ENCODE assay signal across 36 cellular contexts in genomic region chr7:24536670-24537069, GRCh38.
"Had no signal": no experiment of that assay in that cellular context is flagged by ENCODE, and none has a peak within 500 bp of the region (broad histone marks: within the 10 kb centered on the region; RNA-seq: fewer than 3 reads in every experiment).

No MANE protein-coding gene starts in this region.

- H3K27me3 Mint-ChIP-seq: activated B cell treated with CpG ODN at 0.5 μM for 24 hours; activated CD8-positive, alpha-beta T cell treated with anti-CD3 and anti-CD28 coated beads for 36 hours; activated naive CD4-positive, alpha-beta T cell treated with anti-CD3 and anti-CD28 coated beads, Interleukin-2, amount 50 U/mL, for 24 hours; activated naive CD8-positive, alpha-beta T cell; activated naive CD8-positive, alpha-beta T cell treated with anti-CD3 and anti-CD28 coated beads, Interleukin-2, amount 10 ng/mL, durations not matched to agents 7 days and 5 days; activated naive CD8-positive, alpha-beta T cell treated with anti-CD3 and anti-CD28 coated beads, Interleukin-2, amount 50 U/mL, for 24 hours; central memory CD8-positive, alpha-beta T cell had no signal

- H3K4me1 Mint-ChIP-seq: activated B cell treated with CpG ODN at 0.5 μM for 24 hours; activated CD4-positive, alpha-beta T cell treated with anti-CD3 and anti-CD28 coated beads, Interleukin-2, amount 10 ng/mL, durations not matched to agents 24 days and 14 days; activated naive CD4-positive, alpha-beta T cell treated with anti-CD3 and anti-CD28 coated beads, Interleukin-2, amount 10 ng/mL, durations not matched to agents 7 days and 5 days; activated naive CD4-positive, alpha-beta T cell treated with anti-CD3 and anti-CD28 coated beads, Interleukin-2, amount 50 U/mL, for 24 hours; activated naive CD8-positive, alpha-beta T cell treated with anti-CD3 and anti-CD28 coated beads, Interleukin-2, amount 10 ng/mL, durations not matched to agents 7 days and 5 days; activated naive CD8-positive, alpha-beta T cell treated with anti-CD3 and anti-CD28 coated beads, Interleukin-2, amount 50 U/mL, for 24 hours; brain; central memory CD8-positive, alpha-beta T cell had no signal

- H3K9me3 ChIP-seq: ascending aorta had no signal

- H3K27me3 ChIP-seq: ascending aorta, cardiac muscle cell had no signal

- H3K36me3 ChIP-seq: ascending aorta, cardiac muscle cell had no signal

- H3K4me3 Mint-ChIP-seq: activated B cell treated with CpG ODN at 0.5 μM for 24 hours; activated CD4-positive, alpha-beta memory T cell treated with anti-CD3 and anti-CD28 coated beads for 36 hours; activated CD4-positive, alpha-beta T cell treated with anti-CD3 and anti-CD28 coated beads, Interleukin-2, amount 10 ng/mL, durations not matched to agents 24 days and 14 days; activated CD8-positive, alpha-beta T cell treated with anti-CD3 and anti-CD28 coated beads for 36 hours; activated naive CD4-positive, alpha-beta T cell treated with anti-CD3 and anti-CD28 coated beads, Interleukin-2, amount 10 ng/mL, durations not matched to agents 7 days and 5 days; activated naive CD4-positive, alpha-beta T cell treated with anti-CD3 and anti-CD28 coated beads, Interleukin-2, amount 50 U/mL, for 24 hours; activated naive CD8-positive, alpha-beta T cell; activated naive CD8-positive, alpha-beta T cell treated with anti-CD3 and anti-CD28 coated beads, Interleukin-2, amount 10 ng/mL, durations not matched to agents 7 days and 5 days; activated naive CD8-positive, alpha-beta T cell treated with anti-CD3 and anti-CD28 coated beads, Interleukin-2, amount 50 U/mL, for 24 hours; activated T-cell treated with anti-CD3 and anti-CD28 coated beads, Interleukin-2, amount 50 U/mL, for 24 hours; brain; central memory CD8-positive, alpha-beta T cell; T-helper 1 cell treated with Interleukin-12 subunit alpha and Interleukin-12 subunit beta and Interleukin-4 antibody, amounts not matched to agents 30 μg/mL and 1 μg/mL, for 36 hours; T-helper 2 cell treated with Interferon-gamma antibody and Interleukin-4, amounts not matched to agents 5 μg/mL and 100 μg/mL, for 36 hours had no signal

- FAIRE-seq: bronchial epithelial cell, TTC549 had no signal

- H3K27ac ChIP-seq: ascending aorta, cardiac muscle cell, VCaP had no signal

- H3K9me3 Mint-ChIP-seq: activated B cell treated with CpG ODN at 0.5 μM for 24 hours; activated CD4-positive, alpha-beta memory T cell treated with anti-CD3 and anti-CD28 coated beads for 36 hours; activated CD8-positive, alpha-beta T cell treated with anti-CD3 and anti-CD28 coated beads for 36 hours; activated naive CD4-positive, alpha-beta T cell treated with anti-CD3 and anti-CD28 coated beads, Interleukin-2, amount 10 ng/mL, durations not matched to agents 7 days and 5 days; activated naive CD4-positive, alpha-beta T cell treated with anti-CD3 and anti-CD28 coated beads, Interleukin-2, amount 50 U/mL, for 24 hours; activated naive CD8-positive, alpha-beta T cell treated with anti-CD3 and anti-CD28 coated beads, Interleukin-2, amount 10 ng/mL, durations not matched to agents 7 days and 5 days; activated naive CD8-positive, alpha-beta T cell treated with anti-CD3 and anti-CD28 coated beads, Interleukin-2, amount 50 U/mL, for 24 hours; activated T-cell treated with anti-CD3 and anti-CD28 coated beads, Interleukin-2, amount 50 U/mL, for 24 hours; activated T-helper 2 cell treated with anti-CD3 and anti-CD28 coated beads, Interferon-gamma antibody, Interleukin-2, Interleukin-4, amounts not matched to agents 10 μg/mL and 5 μg/mL and 100 μg/mL, durations not matched to agents 14 hours and 24 hours and 36 hours; brain; central memory CD8-positive, alpha-beta T cell; T-helper 1 cell treated with Interleukin-12 subunit alpha and Interleukin-12 subunit beta and Interleukin-4 antibody, amounts not matched to agents 30 μg/mL and 1 μg/mL, for 36 hours; T-helper 2 cell treated with Interferon-gamma antibody and Interleukin-4, amounts not matched to agents 5 μg/mL and 100 μg/mL, for 36 hours had no signal

- ATAC-seq: activated CD8-positive, alpha-beta T cell treated with anti-CD3 and anti-CD28 coated beads for 36 hours; activated naive CD8-positive, alpha-beta T cell treated with anti-CD3 and anti-CD28 coated beads, Interleukin-2, amount 50 U/mL, for 24 hours had no signal

- H3K4me3 ChIP-seq: ascending aorta, cardiac muscle cell had no signal

- H3K27ac Mint-ChIP-seq: activated B cell treated with CpG ODN at 0.5 μM for 24 hours; activated CD4-positive, alpha-beta memory T cell treated with anti-CD3 and anti-CD28 coated beads for 36 hours; activated CD4-positive, alpha-beta T cell treated with anti-CD3 and anti-CD28 coated beads, Interleukin-2, amount 10 ng/mL, durations not matched to agents 24 days and 14 days; activated CD8-positive, alpha-beta T cell treated with anti-CD3 and anti-CD28 coated beads for 36 hours; activated naive CD4-positive, alpha-beta T cell treated with anti-CD3 and anti-CD28 coated beads, Interleukin-2, amount 10 ng/mL, durations not matched to agents 7 days and 5 days; activated naive CD4-positive, alpha-beta T cell treated with anti-CD3 and anti-CD28 coated beads, Interleukin-2, amount 50 U/mL, for 24 hours; activated naive CD8-positive, alpha-beta T cell; activated naive CD8-positive, alpha-beta T cell treated with anti-CD3 and anti-CD28 coated beads, Interleukin-2, amount 10 ng/mL, durations not matched to agents 7 days and 5 days; activated naive CD8-positive, alpha-beta T cell treated with anti-CD3 and anti-CD28 coated beads, Interleukin-2, amount 50 U/mL, for 24 hours; activated T-cell treated with anti-CD3 and anti-CD28 coated beads, Interleukin-2, amount 50 U/mL, for 24 hours; activated T-helper 2 cell treated with anti-CD3 and anti-CD28 coated beads, Interferon-gamma antibody, Interleukin-2, Interleukin-4, amounts not matched to agents 10 μg/mL and 5 μg/mL and 100 μg/mL, durations not matched to agents 14 hours and 24 hours and 36 hours; brain; T-helper 1 cell treated with Interleukin-12 subunit alpha and Interleukin-12 subunit beta and Interleukin-4 antibody, amounts not matched to agents 30 μg/mL and 1 μg/mL, for 36 hours; T-helper 2 cell treated with Interferon-gamma antibody and Interleukin-4, amounts not matched to agents 5 μg/mL and 100 μg/mL, for 36 hours had no signal

- DNase-seq: activated B cell treated with CpG ODN at 0.5 μM for 24 hours; activated CD4-positive, alpha-beta memory T cell treated with anti-CD3 and anti-CD28 coated beads for 36 hours; activated CD4-positive, alpha-beta T cell treated with anti-CD3 and anti-CD28 coated beads for 4 hours; activated CD4-positive, alpha-beta T cell treated with anti-CD3 and anti-CD28 coated beads, Interleukin-2, amount 10 ng/mL, durations not matched to agents 24 days and 14 days; activated CD4-positive, alpha-beta T cell treated with anti-CD3 and anti-CD28 coated beads, Interleukin-2, amount 50 U/mL, for 1 hour; activated CD4-positive, alpha-beta T cell treated with anti-CD3 and anti-CD28 coated beads, Interleukin-2, amount 50 U/mL, for 4 hours; activated CD4-positive, CD25-positive, alpha-beta regulatory T cell treated with anti-CD3 and anti-CD28 coated beads, Interleukin-2, amount 50 U/mL, for 72 hours; activated CD8-positive, alpha-beta memory T cell treated with anti-CD3 and anti-CD28 coated beads, Interleukin-2, amount 50 U/mL, for 4 hours; activated CD8-positive, alpha-beta T cell treated with anti-CD3 and anti-CD28 coated beads for 36 hours; activated effector memory CD4-positive, alpha-beta T cell treated with Interleukin-2 at 50 U/mL for 16 hours; activated gamma-delta T cell; activated naive CD4-positive, alpha-beta T cell treated with anti-CD3 and anti-CD28 coated beads, Interleukin-2, amount 10 ng/mL, durations not matched to agents 7 days and 5 days; activated naive CD4-positive, alpha-beta T cell treated with Interleukin-2 at 50 U/mL for 16 hours; activated naive CD8-positive, alpha-beta T cell treated with anti-CD3 and anti-CD28 coated beads, Interleukin-2, amount 10 ng/mL, durations not matched to agents 7 days and 5 days; activated naive CD8-positive, alpha-beta T cell treated with anti-CD3 and anti-CD28 coated beads, Interleukin-2, amount 50 U/mL, for 24 hours; activated T-cell treated with anti-CD3 and anti-CD28 coated beads for 4 hours; activated T-cell treated with anti-CD3 and anti-CD28 coated beads, Interleukin-2, amount 50 U/mL, for 24 hours; activated T-cell treated with anti-CD3 and anti-CD28 coated beads, Interleukin-2, amount 50 U/mL, for 48 hours; amygdala; anterior cingulate cortex; cerebellar nuclear complex; T-helper 1 cell; T-helper 2 cell; T-helper 9 cell had no signal

- H3K4me1 ChIP-seq: ascending aorta had no signal

- H3K36me3 Mint-ChIP-seq: activated CD4-positive, alpha-beta memory T cell treated with anti-CD3 and anti-CD28 coated beads for 36 hours; activated naive CD4-positive, alpha-beta T cell treated with anti-CD3 and anti-CD28 coated beads, Interleukin-2, amount 10 ng/mL, durations not matched to agents 7 days and 5 days; activated naive CD4-positive, alpha-beta T cell treated with anti-CD3 and anti-CD28 coated beads, Interleukin-2, amount 50 U/mL, for 24 hours; activated naive CD8-positive, alpha-beta T cell; activated naive CD8-positive, alpha-beta T cell treated with anti-CD3 and anti-CD28 coated beads, Interleukin-2, amount 10 ng/mL, durations not matched to agents 7 days and 5 days; brain had no signal
